Comparison of ENCODE assay signal across 29 cellular contexts in the genomic region with DNA sequence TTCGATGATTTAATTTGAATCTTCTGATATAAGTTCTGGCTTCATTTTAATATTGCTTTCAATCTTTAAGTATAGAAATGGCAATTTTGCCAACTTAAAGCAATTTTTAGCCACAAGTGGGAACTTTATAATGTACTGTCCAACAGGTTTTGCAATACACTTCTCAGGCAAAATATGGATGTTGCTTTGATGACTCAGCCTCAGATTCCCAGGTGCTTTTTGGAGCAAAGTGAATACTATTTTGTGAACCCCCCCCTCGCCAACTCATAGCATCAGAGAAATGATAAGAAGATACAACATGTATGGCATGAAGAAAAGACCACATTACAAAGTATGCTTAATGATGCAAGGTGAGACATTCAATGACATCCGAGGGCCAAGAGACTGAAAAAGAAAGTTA.
"Had no signal": no experiment of that assay in that cellular context is flagged by ENCODE, and none has a peak within 500 bp of the region (broad histone marks: within the 10 kb centered on the region; RNA-seq: fewer than 3 reads in every experiment).

No MANE protein-coding gene starts in this region.

- FAIRE-seq: pancreas, urothelium cell line had no signal

- H3K27me3 ChIP-seq: neutrophil, pancreas, right lobe of liver, spleen, suprapubic skin, testis, tibial nerve, upper lobe of left lung, vagina had no signal

- H3K36me3 ChIP-seq: neutrophil, pancreas, prostate gland, right lobe of liver, spleen, suprapubic skin, tibial nerve, upper lobe of left lung, vagina had no signal

- H3K4me2 ChIP-seq: smooth muscle cell had no signal

- DNase-seq: naive thymus-derived CD8-positive, alpha-beta T cell; nephron progenitor cell; nucleus accumbens; pancreas; right cardiac atrium; right lobe of liver; spleen; stimulated activated CD4-positive, alpha-beta T cell treated with anti-CD3 and anti-CD28 coated beads, Interleukin-12 subunit alpha, Interleukin-12 subunit beta, amount 100 ng/mL, for 4 hours; stimulated activated CD4-positive, alpha-beta T cell treated with anti-CD3 and anti-CD28 coated beads, Interleukin-1b, Interleukin-23, amount 100 ng/mL, for 48 hours; stimulated activated CD4-positive, alpha-beta T cell treated with anti-CD3 and anti-CD28 coated beads, Interleukin-4, amount 100 ng/mL, for 1 hour; stimulated activated CD4-positive, alpha-beta T cell treated with anti-CD3 and anti-CD28 coated beads, Interleukin-4, amount 100 ng/mL, for 4 hours; stimulated activated CD8-positive, alpha-beta memory T cell treated with anti-CD3 and anti-CD28 coated beads, Interleukin-4, amount 100 ng/mL, for 48 hours; stimulated activated naive CD4-positive, alpha-beta T cell; stimulated activated naive CD8-positive, alpha-beta T cell treated with anti-CD3 and anti-CD28 coated beads, Interleukin-15, amount 100 ng/mL, for 72 hours; stimulated activated naive CD8-positive, alpha-beta T cell treated with anti-CD3 and anti-CD28 coated beads, Interleukin-15, Interleukin-2, amounts not matched to agents 100 U/mL and 50 U/mL, for 24 hours; substantia nigra; testis; trophoblast cell; upper lobe of left lung had no signal

- H3K36me3 Mint-ChIP-seq: stimulated activated memory B cell treated with anti-CD40 and anti-IgM and Interleukin-4, amounts not matched to agents 10 μg/mL and 1 μg/mL and 100 μg/mL, for 72 hours had no signal

- H3K9me3 ChIP-seq: neutrophil, pancreas, prostate gland, right lobe of liver, suprapubic skin, testis, tibial nerve, vagina had no signal

- H3K4me3 ChIP-seq: pancreas, prostate gland, right lobe of liver, skin epidermis, smooth muscle cell, spleen, suprapubic skin, testis, tibial nerve, upper lobe of left lung, vagina had no signal

- H3K27ac Mint-ChIP-seq: naive thymus-derived CD8-positive, alpha-beta T cell; natural killer cell treated with Interleukin-12 subunit alpha and Interleukin-12 subunit beta and Interleukin-15 and Interleukin-18, amount 100 ng/mL, for 72 hours; nephron progenitor cell; stimulated activated memory B cell treated with anti-CD40 and anti-IgM and Interleukin-4, amounts not matched to agents 10 μg/mL and 1 μg/mL and 100 μg/mL, for 72 hours; stimulated activated naive CD8-positive, alpha-beta T cell treated with anti-CD3 and anti-CD28 coated beads, Interleukin-15, amount 100 ng/mL, for 72 hours had no signal

- H3K27ac ChIP-seq: neutrophil, pancreas, prostate gland, right lobe of liver, skin epidermis, spleen, suprapubic skin, testis, tibial nerve, upper lobe of left lung, vagina had no signal

- H3K4me1 ChIP-seq: pancreas, prostate gland, right lobe of liver, spleen, suprapubic skin, testis, tibial nerve, upper lobe of left lung, vagina had no signal

- ATAC-seq: naive thymus-derived CD8-positive, alpha-beta T cell; natural killer cell treated with Interleukin-12 subunit alpha and Interleukin-12 subunit beta and Interleukin-15 and Interleukin-18, amount 100 ng/mL, for 72 hours; right lobe of liver; stimulated activated memory B cell treated with anti-CD40 and anti-IgM and Interleukin-4, amounts not matched to agents 10 μg/mL and 1 μg/mL and 100 μg/mL, for 72 hours; stimulated activated naive CD8-positive, alpha-beta T cell treated with anti-CD3 and anti-CD28 coated beads, Interleukin-15, amount 100 ng/mL, for 72 hours; stimulated activated naive CD8-positive, alpha-beta T cell treated with anti-CD3 and anti-CD28 coated beads, Interleukin-15, Interleukin-2, amounts not matched to agents 100 U/mL and 50 U/mL, for 24 hours had no signal
